Comparison of ENCODE assay signal across 8 cellular contexts in the genomic region with DNA sequence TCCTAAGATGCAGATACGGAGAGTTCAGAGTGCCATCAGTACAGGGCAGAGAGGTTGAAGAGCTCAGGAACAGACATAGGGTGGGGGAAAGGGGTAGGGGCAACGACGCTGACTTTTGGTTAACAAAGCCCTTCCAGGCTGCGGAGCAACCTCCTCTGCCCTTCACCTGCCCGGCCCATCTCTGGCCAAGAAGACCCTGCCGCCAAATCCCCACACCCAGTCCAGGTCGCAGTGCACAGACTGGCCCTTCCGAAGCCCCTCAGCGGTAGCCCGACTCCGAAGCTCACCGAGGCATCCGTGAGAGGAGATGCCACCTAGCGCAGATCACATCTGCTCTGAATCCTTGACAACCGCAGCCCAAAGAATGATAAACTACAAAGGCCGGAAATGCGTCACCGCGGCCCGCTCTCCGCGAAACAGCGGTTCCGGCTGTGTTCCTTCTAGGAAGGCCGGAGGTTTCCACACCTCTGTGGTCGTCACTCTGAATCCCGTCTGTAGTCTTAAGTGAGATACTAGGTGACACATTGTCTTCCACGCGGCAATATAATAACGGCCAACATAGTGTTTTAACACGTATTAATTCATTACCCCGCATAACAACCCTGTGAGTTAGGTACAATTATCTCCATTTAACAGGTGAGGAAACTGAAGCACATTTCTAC. TPM values are rescaled to one million over a fixed set of nuclear protein-coding genes. Genes with fewer than 3 reads are reported as not detected.
DNase-seq lines count a peak whose midpoint lies in the region; ATAC-seq and TF ChIP-seq lines count a peak whose summit lies in the region.

A gene (minus strand): TSS at position 380 of the 662 bp plus-strand sequence. CDS start 7,225 bp downstream, outside the sequence.

- intact Hi-C loops in breast epithelium (cut with DNase I; ENCODE audit: low total_unique reads), result no loop called here

- H3K9me3 ChIP-seq in breast epithelium, result no peaks in the 10 kb centered on the region
- H3K9me3 ChIP-seq in iPS-20b (ENCODE audit: insufficient read depth, low read depth, low read length), result no peaks in the 10 kb centered on the region
- H3K9me3 ChIP-seq in skeletal muscle satellite cell (replicated peaks; ENCODE audit: low read length), result no peaks in the 10 kb centered on the region

- H3K27ac ChIP-seq in VCaP (peak within 1 kb of the TSS; percentile 83), breast epithelium (peak within 1 kb of the TSS; percentile 50 to 77), iPS-20b (ENCODE audit: low read length) (no peak within 1 kb of the TSS)

- no peaks in the 10 kb centered on the region for H3K4me1 ChIP-seq in breast epithelium
- no peaks in the 10 kb centered on the region for H3K4me1 ChIP-seq in iPS-20b (ENCODE audit: insufficient read depth, low read length)
- peaks cover 4% of the 10 kb centered on the region for H3K4me1 ChIP-seq in skeletal muscle satellite cell (ENCODE audit: control insufficient read depth, insufficient read depth, low read length)

- DNase-seq in GM10266 (ENCODE audit: extremely low spot score), result peak; percentile 72
- peak; percentile 86 for DNase-seq in NCI-H1694 (lab: John Stamatoyannopoulos, UW)
- DNase-seq in breast epithelium (ENCODE audit: low spot score in 2 of 2), result peak; percentile 40 to 58
- no peak for DNase-seq in NCI-H1048 (lab: John Stamatoyannopoulos, UW)

- peak within 1 kb of the TSS; percentile 61 to 89 (median 70) for H3K4me3 ChIP-seq in breast epithelium
- peak within 1 kb of the TSS; percentile 92 for H3K4me3 ChIP-seq in iPS-20b (ENCODE audit: low read length)
- peak within 1 kb of the TSS; percentile 98 for H3K4me3 ChIP-seq in skeletal muscle satellite cell (ENCODE audit: low read length)

- peak within 1 kb of the TSS; percentile 88 for H3K4me2 ChIP-seq in skeletal muscle satellite cell (ENCODE audit: low read length)

- no peaks in the 10 kb centered on the region for H3K36me3 ChIP-seq in breast epithelium
- no peaks in the 10 kb centered on the region for H3K36me3 ChIP-seq in iPS-20b (ENCODE audit: insufficient read depth, low read depth, low read length)
- H3K36me3 ChIP-seq in skeletal muscle satellite cell (ENCODE audit: insufficient read depth, low read length), result no peaks in the 10 kb centered on the region

- no peak for TF ChIP-seq POLR2A in breast epithelium (IDR thresholded peaks at IDR 0.05)

- H3K9ac ChIP-seq in iPS-20b (ENCODE audit: low read depth, low read length) (peak within 1 kb of the TSS; percentile 84), skeletal muscle satellite cell (ENCODE audit: low read depth, low read length) (peak within 1 kb of the TSS; percentile 93)

- TF ChIP-seq CTCF in GM10266 (IDR thresholded peaks at IDR 0.05; ENCODE audit: control insufficient read depth, insufficient read depth, low read depth, missing control alignments) (no peak), VCaP (conservative IDR thresholded peaks at IDR 0.05) (no peak; the same call in 1 of the 2 replicates), breast epithelium (IDR thresholded peaks at IDR 0.05) (no peak)

- H3K27me3 ChIP-seq in breast epithelium (peaks cover 0 to 18% of the 10 kb centered on the region in 2 donors), iPS-20b (ENCODE audit: insufficient read depth, low read length) (no peaks in the 10 kb centered on the region), skeletal muscle satellite cell (ENCODE audit: control insufficient read depth, insufficient read depth, low read length) (peaks cover 6% of the 10 kb centered on the region)

- peak; percentile 96 for ATAC-seq in HG02678 (IDR thresholded peaks at IDR 0.05; ENCODE audit: unreplicated experiment)

RNA-seq across cellular contexts. Expression of the gene that starts here (rescaled TPM):
- total RNA-seq in breast epithelium, result 1 to 10 TPM; 1.1 to 6.0 (median 5.6) TPM
- 2.0 and 7.1 TPM in 2 replicates for total RNA-seq in skeletal muscle satellite cell (2012; rRNA removed)
